Comparison of ENCODE assay signal across 8 cellular contexts in the genomic region with DNA sequence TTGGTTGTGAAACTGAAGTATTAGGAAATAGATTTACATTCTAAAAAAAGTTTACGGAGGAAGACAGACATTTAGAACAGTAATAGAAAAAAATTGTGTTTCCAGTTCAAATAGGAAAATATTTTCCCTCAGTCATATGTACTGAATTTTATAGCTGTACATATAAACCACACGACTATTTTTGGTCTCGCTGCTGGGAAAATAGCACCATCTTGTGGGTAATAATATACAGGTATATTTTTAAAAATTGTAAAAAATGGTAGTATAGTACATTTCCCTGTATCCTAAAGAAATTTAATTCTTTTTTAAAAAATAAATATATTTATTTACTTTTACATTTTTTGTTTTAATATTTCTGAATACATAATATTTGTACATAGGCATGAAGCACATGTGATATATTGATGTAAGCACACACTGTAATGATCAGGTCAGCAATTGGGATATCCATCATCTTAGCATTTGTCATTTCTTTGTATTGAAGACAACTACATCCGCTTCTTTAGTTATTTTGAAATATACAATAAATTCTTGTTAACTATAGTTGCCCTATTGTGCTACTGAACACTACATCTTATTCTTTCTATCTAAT.
DNase-seq lines count a peak whose midpoint lies in the region; ATAC-seq and TF ChIP-seq lines count a peak whose summit lies in the region.

No MANE protein-coding gene starts in this region.

- H4K8ac ChIP-seq in neuronal stem cell (ENCODE audit: low read depth, low read length) = no peak overlapping the region

- no peak overlapping the region for H2BK5ac ChIP-seq in neuronal stem cell (ENCODE audit: low read length)

- no peak overlapping the region for H4K91ac ChIP-seq in neuronal stem cell (ENCODE audit: low read depth, low read length, poor library complexity)

- H3K4me2 ChIP-seq in GM23248 (ENCODE audit: unreplicated experiment) (no peak overlapping the region), hepatocyte (no peak overlapping the region), neuronal stem cell (ENCODE audit: insufficient read depth, low read length, poor library complexity, severe bottlenecking) (no peak overlapping the region)

- H2AK5ac ChIP-seq in neuronal stem cell (ENCODE audit: low read depth, low read length) = no peak overlapping the region

- no peaks in the 10 kb centered on the region for H3F3A ChIP-seq in GM23248 (ENCODE audit: insufficient read depth)

- no peak overlapping the region for H3K4ac ChIP-seq in neuronal stem cell (ENCODE audit: low read length)

- 10 to 11% methylated on average over 4 of the region's 4 CpGs for WGBS in GM23248 (ENCODE audit: low coverage in 1 of 2, low lambda C conversion rate in 2 of 2, missing lambda C conversion rate in 2 of 2), 2 experiments
- 54% methylated on average over 4 of the region's 4 CpGs for WGBS in hepatocyte (ENCODE audit: low lambda C conversion rate, missing lambda C conversion rate)
- no CpG with 5 or more reads among the region's 4 CpGs for WGBS in neuronal stem cell (ENCODE audit: extremely low coverage in 2 of 2, insufficient read length in 2 of 2, insufficient replicate concordance in 1 of 2), 2 donors

- no peaks in the 10 kb centered on the region for H3K9me2 ChIP-seq in GM23248 (ENCODE audit: insufficient read depth)
- no peaks in the 10 kb centered on the region for H3K9me2 ChIP-seq in hepatocyte (replicated peaks; ENCODE audit: insufficient read depth)

- H2AFZ ChIP-seq in GM23248 = no peak overlapping the region
- H2AFZ ChIP-seq in hepatocyte = no peak overlapping the region
- H2AFZ ChIP-seq in neuronal stem cell (ENCODE audit: low read length) = no peak overlapping the region

- no peak for ATAC-seq in HG02884 (IDR thresholded peaks at IDR 0.05; ENCODE audit: unreplicated experiment)

- no peak overlapping the region for H3K14ac ChIP-seq in neuronal stem cell (ENCODE audit: low read length)

- H3K79me1 ChIP-seq in neuronal stem cell (ENCODE audit: low read depth, low read length) = no peaks in the 10 kb centered on the region

- H3K4me1 ChIP-seq in GM23248 (ENCODE audit: insufficient read depth) = no peaks in the 10 kb centered on the region
- no peaks in the 10 kb centered on the region for H3K4me1 ChIP-seq in hepatocyte (ENCODE audit: insufficient read depth)
- no peaks in the 10 kb centered on the region for H3K4me1 ChIP-seq in neuronal stem cell (ENCODE audit: control insufficient read depth in 2 of 2, insufficient read depth in 1 of 2, low read depth in 1 of 2, low read length in 2 of 2)

- H2BK15ac ChIP-seq in neuronal stem cell (ENCODE audit: low read length) = no peak overlapping the region

- no peak overlapping the region for H2BK12ac ChIP-seq in neuronal stem cell (ENCODE audit: low read length)

- H3K18ac ChIP-seq in neuronal stem cell (ENCODE audit: low read length) = no peak overlapping the region

- no peak overlapping the region for H3K23ac ChIP-seq in neuronal stem cell (ENCODE audit: low read depth, low read length, poor library complexity)

- H2BK120ac ChIP-seq in neuronal stem cell (ENCODE audit: low read depth, low read length) = no peak overlapping the region

- no peaks in the 10 kb centered on the region for H3K36me3 ChIP-seq in GM23248 (ENCODE audit: low read depth)
- no peaks in the 10 kb centered on the region for H3K36me3 ChIP-seq in hepatocyte (replicated peaks; ENCODE audit: insufficient read depth, low read depth)
- no peaks in the 10 kb centered on the region for H3K36me3 ChIP-seq in neuronal stem cell (replicated peaks in 1 of 2; ENCODE audit: control insufficient read depth in 2 of 2, insufficient read depth in 2 of 2, low read length in 2 of 2)

- TF ChIP-seq CTCF in C4-2B (conservative IDR thresholded peaks at IDR 0.05) (peak; percentile 71), hepatocyte (IDR thresholded peaks at IDR 0.05; ENCODE audit: poor library complexity) (peak; percentile 77)

- H3K9me3 ChIP-seq in GM23248 (ENCODE audit: low read depth) (no peaks in the 10 kb centered on the region), hepatocyte (ENCODE audit: low read depth) (no peaks in the 10 kb centered on the region), neuronal stem cell (replicated peaks in 1 of 2; ENCODE audit: control insufficient read depth in 2 of 2, insufficient read depth in 1 of 2, low read depth in 1 of 2, low read length in 2 of 2) (no peaks in the 10 kb centered on the region)

- no peaks in the 10 kb centered on the region for H3K79me2 ChIP-seq in GM23248 (ENCODE audit: insufficient read depth)
- no peaks in the 10 kb centered on the region for H3K79me2 ChIP-seq in hepatocyte

- H3K4me3 ChIP-seq in GM23248 (no peak overlapping the region), hepatocyte (no peak overlapping the region), neuronal stem cell (ENCODE audit: low read length in 2 of 2) (no peak overlapping the region)

- DNase-seq in GM23248 (peak; percentile 56), RKO (ENCODE audit: low spot score) (peak; percentile 39), hepatocyte (ENCODE audit: low spot score) (peak; percentile 29), medulla oblongata (ENCODE audit: extremely low spot score) (no peak), neuronal stem cell (ENCODE audit: low spot score) (no peak)
- DNase-seq in stimulated activated CD4-positive, alpha-beta T cell treated with anti-CD3 and anti-CD28 coated beads, Interleukin-1b, Interleukin-23, amount 100 ng/mL, for 48 hours = no peak

- no peak overlapping the region for H3K27ac ChIP-seq in C4-2B
- H3K27ac ChIP-seq in GM23248 = no peak overlapping the region
- H3K27ac ChIP-seq in hepatocyte = no peak overlapping the region
- H3K27ac ChIP-seq in neuronal stem cell (replicated peaks; ENCODE audit: low read length) = no peak overlapping the region

- H3K9ac ChIP-seq in GM23248 (no peak overlapping the region), neuronal stem cell (ENCODE audit: low read depth, low read length, poor library complexity) (no peak overlapping the region)

- H4K20me1 ChIP-seq in GM23248 (ENCODE audit: insufficient read depth) (no peaks in the 10 kb centered on the region), hepatocyte (ENCODE audit: insufficient read depth, poor library complexity, severe bottlenecking) (no peaks in the 10 kb centered on the region)

- in situ Hi-C loops in GM23248 (cut with MboI) = no loop called here

- H3K27me3 ChIP-seq in GM23248 (replicated peaks; ENCODE audit: insufficient read depth) (peaks cover 34% of the 10 kb centered on the region), hepatocyte (no peaks in the 10 kb centered on the region), neuronal stem cell (ENCODE audit: control insufficient read depth in 3 of 3, insufficient read depth in 3 of 3, low read depth in 1 of 3, low read length in 3 of 3) (no peaks in the 10 kb centered on the region)

Comparison
In these comparisons a context has a peak if more than half of its experiments do, and no peak if none do; other contexts are left out.
1. DNase-seq: peak in GM23248 (single experiment), RKO (single experiment) and hepatocyte (single experiment); none in stimulated activated CD4-positive, alpha-beta T cell treated with anti-CD3 and anti-CD28 coated beads, Interleukin-1b, Interleukin-23, amount 100 ng/mL, for 48 hours (single experiment), medulla oblongata (single experiment) and neuronal stem cell (single experiment).